Comparison of ENCODE assay signal across 8 cellular contexts in genomic region chr11:18588297-18589252, GRCh38. TPM values are rescaled to one million over a fixed set of nuclear protein-coding genes. Genes with fewer than 3 reads are reported as not detected.
DNase-seq lines count a peak whose midpoint lies in the region; ATAC-seq and TF ChIP-seq lines count a peak whose summit lies in the region.

Gene UEVLD, minus strand, starts transcription at chr11:18588734. Its CDS starts 80 bp downstream, at chr11:18588654.

- H3K27ac Mint-ChIP-seq in natural killer cell = no peak within 1 kb of the TSS
- no peak within 1 kb of the TSS for H3K27ac Mint-ChIP-seq in stimulated activated naive B cell treated with anti-CD40 and anti-IgM and Interleukin-4, amounts not matched to agents 10 μg/mL and 1 μg/mL and 100 μg/mL, for 72 hours

- ATAC-seq in GM19467 (IDR thresholded peaks at IDR 0.05; ENCODE audit: unreplicated experiment) = peak; percentile 69
- peak; percentile 54 to 63 (median 55) for ATAC-seq in natural killer cell
- ATAC-seq in stimulated activated naive B cell treated with anti-CD40 and anti-IgM and Interleukin-4, amounts not matched to agents 10 μg/mL and 1 μg/mL and 100 μg/mL, for 72 hours (replicated peaks) = peak; percentile 72 to 80

- peak; percentile 73 to 76 for TF ChIP-seq POLR2A in Peyer's patch (IDR thresholded peaks at IDR 0.05)

- H3K4me1 ChIP-seq in Peyer's patch = peaks cover 0 to 28% (median 0%) of the 10 kb centered on the region in 4 donors

- TF ChIP-seq CTCF in Peyer's patch (IDR thresholded peaks at IDR 0.05) (no peak), fibroblast of the aortic adventitia (IDR thresholded peaks at IDR 0.05; ENCODE audit: insufficient read depth, low read length) (no peak), natural killer cell (IDR thresholded peaks at IDR 0.05) (no peak)

- DNase-seq in COR-L47 (lab: John Stamatoyannopoulos, UW) = peak; percentile 71
- DNase-seq in HT-29 (ENCODE audit: low spot score) = peak; percentile 95
- DNase-seq in Peyer's patch = peak; percentile 60 to 94 (median 91)
- peak; percentile 60 for DNase-seq in activated T-helper 9 cell treated with anti-CD3 and anti-CD28 coated beads, Interleukin-2, amount 50 U/mL, for 16 hours (ENCODE audit: low read depth)
- DNase-seq in fibroblast of the aortic adventitia (ENCODE audit: low read depth) = peak; percentile 89
- peak; percentile 72 for DNase-seq in natural killer cell
- peak; percentile 72 for DNase-seq in stimulated activated naive B cell treated with anti-CD40 and anti-IgM and Interleukin-4, amounts not matched to agents 10 μg/mL and 1 μg/mL and 100 μg/mL, for 72 hours

- no peaks in the 10 kb centered on the region for H3K36me3 Mint-ChIP-seq in natural killer cell
- H3K36me3 Mint-ChIP-seq in stimulated activated naive B cell treated with anti-CD40 and anti-IgM and Interleukin-4, amounts not matched to agents 10 μg/mL and 1 μg/mL and 100 μg/mL, for 72 hours = no peaks in the 10 kb centered on the region

- H3K9me3 Mint-ChIP-seq in natural killer cell = no peaks in the 10 kb centered on the region
- no peaks in the 10 kb centered on the region for H3K9me3 Mint-ChIP-seq in stimulated activated naive B cell treated with anti-CD40 and anti-IgM and Interleukin-4, amounts not matched to agents 10 μg/mL and 1 μg/mL and 100 μg/mL, for 72 hours

- no peaks in the 10 kb centered on the region for H3K27me3 ChIP-seq in Peyer's patch

- H3K4me1 Mint-ChIP-seq in natural killer cell = peaks cover 0 to 5% of the 10 kb centered on the region in 2 donors
- peaks cover 4 to 5% of the 10 kb centered on the region in 2 donors for H3K4me1 Mint-ChIP-seq in stimulated activated naive B cell treated with anti-CD40 and anti-IgM and Interleukin-4, amounts not matched to agents 10 μg/mL and 1 μg/mL and 100 μg/mL, for 72 hours

- no peaks in the 10 kb centered on the region for H3K36me3 ChIP-seq in Peyer's patch

- peak within 1 kb of the TSS; percentile 75 to 86 (median 78) for H3K27ac ChIP-seq in Peyer's patch

- no peaks in the 10 kb centered on the region for H3K27me3 Mint-ChIP-seq in natural killer cell (ENCODE audit: low read depth in 2 of 2)
- no peaks in the 10 kb centered on the region for H3K27me3 Mint-ChIP-seq in stimulated activated naive B cell treated with anti-CD40 and anti-IgM and Interleukin-4, amounts not matched to agents 10 μg/mL and 1 μg/mL and 100 μg/mL, for 72 hours

- H3K4me3 Mint-ChIP-seq in natural killer cell = no peak within 1 kb of the TSS
- H3K4me3 Mint-ChIP-seq in stimulated activated naive B cell treated with anti-CD40 and anti-IgM and Interleukin-4, amounts not matched to agents 10 μg/mL and 1 μg/mL and 100 μg/mL, for 72 hours = no peak within 1 kb of the TSS

- intact Hi-C loops in natural killer cell (cut with micrococcal nuclease) = loop anchor here (1.0 to 5.0 kb wide), 4 partner anchors 30 to 144 kb away; partner anchors contain the start of genes SPTY2D1 and TSG101

- H3K4me3 ChIP-seq in Peyer's patch (peak within 1 kb of the TSS; percentile 74 to 85 (median 84)), fibroblast of the aortic adventitia (ENCODE audit: low read depth, low read length) (peak within 1 kb of the TSS; percentile 100)

- no peaks in the 10 kb centered on the region for H3K9me3 ChIP-seq in Peyer's patch

RNA-seq across cellular contexts. Expression of gene UEVLD, which starts in this region (rescaled TPM):
- 10.5 and 11.3 TPM in 2 replicates for total RNA-seq in HT-29 (2014; rRNA removed; shearing (Covaris generic))
- 10 to 100 TPM; 19.9 to 34.7 (median 26.3) TPM for total RNA-seq in Peyer's patch
- total RNA-seq in fibroblast of the aortic adventitia (ENCODE audit: low replicate concordance) = 6.1 and 35.2 TPM in 2 replicates
- total RNA-seq in natural killer cell = 10 to 100 TPM; 13.6 to 17.8 (median 15.6) TPM

Comparison
In these comparisons a context has a peak if more than half of its experiments do, and no peak if none do; other contexts are left out.
1. Peak in every context shown above with its lines: DNase-seq, ATAC-seq, H3K4me3 ChIP-seq and H3K27ac ChIP-seq.